11 cellular contexts compared by ENCODE assay signal in genomic region chr3:73766599-73767378, GRCh38.
DNase-seq lines count a peak whose midpoint lies in the region; ATAC-seq, FAIRE-seq and TF ChIP-seq lines count a peak whose summit lies in the region.
"Had no signal": no experiment of that assay in that cellular context is flagged by ENCODE, and none has a peak within 500 bp of the region (broad histone marks: within the 10 kb centered on the region; RNA-seq: fewer than 3 reads in every experiment).

No MANE protein-coding gene starts in this region.

- no peak overlapping the region for H3K4me3 Mint-ChIP-seq in activated CD8-positive, alpha-beta T cell treated with anti-CD3 and anti-CD28 coated beads, Interleukin-2, amount 10 ng/mL, durations not matched to agents 7 days and 5 days
- H3K4me3 Mint-ChIP-seq: activated naive CD4-positive, alpha-beta T cell treated with anti-CD3 and anti-CD28 coated beads, Interleukin-2, amount 50 U/mL, for 24 hours; T-cell had no signal

- H3K4me1 Mint-ChIP-seq in activated CD8-positive, alpha-beta T cell treated with anti-CD3 and anti-CD28 coated beads, Interleukin-2, amount 10 ng/mL, durations not matched to agents 7 days and 5 days (ENCODE audit: low read depth): no peaks in the 10 kb centered on the region
- H3K4me1 Mint-ChIP-seq: T-cell had no signal

- intact Hi-C loops in kidney (cut with DNase I): no loop called here

- H3K36me3 ChIP-seq in kidney (ENCODE audit: control insufficient read depth in 1 of 2, insufficient read depth in 2 of 2, low read length in 2 of 2) (no peaks in the 10 kb centered on the region), subcutaneous abdominal adipose tissue (ENCODE audit: control insufficient read depth in 5 of 5, insufficient read depth in 5 of 5, low read length in 5 of 5) (no peaks in the 10 kb centered on the region)

- ATAC-seq in activated CD8-positive, alpha-beta T cell treated with anti-CD3 and anti-CD28 coated beads, Interleukin-2, amount 10 ng/mL, durations not matched to agents 7 days and 5 days: no peak
- no peak for ATAC-seq in GM18867 (IDR thresholded peaks at IDR 0.05; ENCODE audit: unreplicated experiment)
- ATAC-seq: T-cell had no signal

- H3K4me1 ChIP-seq in kidney (ENCODE audit: control insufficient read depth in 1 of 2, insufficient read depth in 1 of 2, low read depth in 1 of 2, low read length in 2 of 2) (no peaks in the 10 kb centered on the region), subcutaneous abdominal adipose tissue (ENCODE audit: control insufficient read depth in 5 of 5, insufficient read depth in 5 of 5, low read length in 5 of 5) (peaks cover 0 to 20% (median 15%) of the 10 kb centered on the region in 5 donors)

- H3K27ac Mint-ChIP-seq in activated CD8-positive, alpha-beta T cell treated with anti-CD3 and anti-CD28 coated beads, Interleukin-2, amount 10 ng/mL, durations not matched to agents 7 days and 5 days: no peak overlapping the region
- H3K27ac Mint-ChIP-seq: activated naive CD4-positive, alpha-beta T cell treated with anti-CD3 and anti-CD28 coated beads, Interleukin-2, amount 50 U/mL, for 24 hours; T-cell had no signal

- no peak overlapping the region for H3K9ac ChIP-seq in kidney (ENCODE audit: low read length in 2 of 2)
- H3K9ac ChIP-seq in subcutaneous abdominal adipose tissue (ENCODE audit: low read length in 5 of 5): peak overlapping the region in 4 of 5 donors; percentile 50 to 81 (median 72)

- peak; percentile 9 for DNase-seq in HT1080 (ENCODE audit: low read depth)
- peak; percentile 37 for DNase-seq in brain pericyte (ENCODE audit: low read depth, low spot score)
- DNase-seq in kidney: no peak
- DNase-seq in activated CD8-positive, alpha-beta T cell treated with anti-CD3 and anti-CD28 coated beads, Interleukin-2, amount 10 ng/mL, durations not matched to agents 7 days and 5 days: no peak
- DNase-seq in effector CD4-positive, alpha-beta T cell: no peak
- no peak for DNase-seq in mucosa of gallbladder (ENCODE audit: low spot score)
- DNase-seq: T-cell had no signal

- POLR2A ChIA-PET in activated CD8-positive, alpha-beta T cell treated with anti-CD3 and anti-CD28 coated beads, Interleukin-2, amount 10 ng/mL, durations not matched to agents 7 days and 5 days (lab: Charles Lee): interaction anchor here (0.6 kb wide), 1 partner anchor 58 kb away, joined by 3 read pairs; no protein-coding TSS in a partner anchor

- H3K27me3 Mint-ChIP-seq in activated CD8-positive, alpha-beta T cell treated with anti-CD3 and anti-CD28 coated beads, Interleukin-2, amount 10 ng/mL, durations not matched to agents 7 days and 5 days (ENCODE audit: low read depth): no peaks in the 10 kb centered on the region
- H3K27me3 Mint-ChIP-seq: activated naive CD4-positive, alpha-beta T cell treated with anti-CD3 and anti-CD28 coated beads, Interleukin-2, amount 50 U/mL, for 24 hours; T-cell had no signal

- H3K9me3 Mint-ChIP-seq in activated CD8-positive, alpha-beta T cell treated with anti-CD3 and anti-CD28 coated beads, Interleukin-2, amount 10 ng/mL, durations not matched to agents 7 days and 5 days (ENCODE audit: insufficient read depth): no peaks in the 10 kb centered on the region

- no peaks in the 10 kb centered on the region for H3K36me3 Mint-ChIP-seq in activated CD8-positive, alpha-beta T cell treated with anti-CD3 and anti-CD28 coated beads, Interleukin-2, amount 10 ng/mL, durations not matched to agents 7 days and 5 days (ENCODE audit: low read depth)
- H3K36me3 Mint-ChIP-seq: activated naive CD4-positive, alpha-beta T cell treated with anti-CD3 and anti-CD28 coated beads, Interleukin-2, amount 50 U/mL, for 24 hours; T-cell had no signal

- H3K27me3 ChIP-seq in subcutaneous abdominal adipose tissue (ENCODE audit: control insufficient read depth in 5 of 5, insufficient read depth in 4 of 5, low read length in 5 of 5): no peaks in the 10 kb centered on the region

- no peak overlapping the region for H3K27ac ChIP-seq in kidney (ENCODE audit: low read depth in 2 of 2, low read length in 2 of 2)
- peak overlapping the region; percentile 95 for H3K27ac ChIP-seq in subcutaneous abdominal adipose tissue (ENCODE audit: low read depth, low read length)

- H3K4me3 ChIP-seq in kidney (ENCODE audit: low read length in 2 of 2) (peak overlapping the region; percentile 5 to 35), subcutaneous abdominal adipose tissue (ENCODE audit: low read depth in 1 of 5, low read length in 5 of 5) (peak overlapping the region in 4 of 5 donors; percentile 48 to 63 (median 56))

- CTCF ChIA-PET in activated CD8-positive, alpha-beta T cell treated with anti-CD3 and anti-CD28 coated beads, Interleukin-2, amount 10 ng/mL, durations not matched to agents 7 days and 5 days (lab: Charles Lee): interaction anchor here (0.7 kb wide), 1 partner anchor 36 kb away, joined by 3 read pairs; no protein-coding TSS in a partner anchor

- no peak for TF ChIP-seq CTCF in kidney (IDR thresholded peaks at IDR 0.05; ENCODE audit: borderline replicate concordance, extremely low read depth, insufficient read depth)

- H3K9me3 ChIP-seq in kidney (ENCODE audit: control insufficient read depth in 1 of 2, low read length in 2 of 2) (no peaks in the 10 kb centered on the region), subcutaneous abdominal adipose tissue (ENCODE audit: control insufficient read depth in 5 of 5, low read length in 5 of 5) (peaks cover 0 to 7% (median 0%) of the 10 kb centered on the region in 5 donors)

- no peak for FAIRE-seq in kidney (lab: Jason Lieb, UNC)
- FAIRE-seq: H54 had no signal

Comparison
In these comparisons a context has a peak if more than half of its experiments do, and no peak if none do; other contexts are left out.
1. DNase-seq: peak in HT1080 (single experiment) and brain pericyte (single experiment); none in kidney (single experiment), activated CD8-positive, alpha-beta T cell treated with anti-CD3 and anti-CD28 coated beads, Interleukin-2, amount 10 ng/mL, durations not matched to agents 7 days and 5 days (single experiment), effector CD4-positive, alpha-beta T cell (single experiment) and mucosa of gallbladder (single experiment).
2. H3K9ac ChIP-seq: peak in subcutaneous abdominal adipose tissue (4 of 5); none in kidney (0 of 2).